1 cellular context compared by ENCODE assay signal in the genomic region with DNA sequence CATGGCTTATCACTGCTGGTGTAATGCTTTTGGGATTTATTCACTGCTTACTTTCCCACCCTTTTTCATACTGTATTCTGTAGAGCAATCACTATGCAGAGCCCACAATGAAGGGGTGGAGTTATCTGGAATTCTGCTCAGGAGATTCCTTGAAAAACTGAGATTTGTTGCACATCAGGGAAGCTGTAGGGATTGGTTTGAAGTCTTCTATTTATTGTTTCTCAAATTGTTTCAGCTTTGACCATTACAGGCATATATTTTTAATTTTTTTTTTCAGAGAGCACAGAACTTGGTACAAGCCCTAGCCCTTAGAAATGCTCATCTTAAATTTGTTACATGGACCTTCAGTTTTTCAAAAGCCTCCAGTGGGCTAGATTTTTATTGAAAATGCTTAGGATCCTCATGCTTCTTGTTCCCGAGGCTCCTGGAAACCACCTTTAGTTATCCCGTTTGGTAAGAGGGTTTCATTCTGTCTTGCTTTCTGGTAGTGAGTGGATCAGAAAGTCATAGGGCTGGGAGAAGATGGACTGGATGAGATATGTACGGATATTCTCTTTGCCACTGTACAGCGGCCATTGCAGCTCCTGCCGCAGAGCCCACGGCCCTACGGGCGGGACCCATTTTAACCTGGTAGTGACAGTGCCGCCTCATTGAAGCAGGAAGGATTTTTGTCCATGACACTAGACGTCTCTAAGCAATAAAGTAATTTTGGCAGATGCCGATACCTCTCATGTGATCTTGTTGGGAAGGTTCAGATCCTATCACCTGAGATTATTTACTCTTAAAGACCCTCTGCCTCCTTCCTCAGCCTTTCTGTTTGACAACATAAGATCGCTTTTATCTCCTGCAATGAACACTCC.
TF ChIP-seq lines count a peak whose summit lies in the region.

No MANE protein-coding gene starts in this region.

TF ChIP-seq in K562, 482 proteins besides CTCF, POLR2A, EP300 and RAD21 (continued from another document):
- TF ChIP-seq, protein P1, sequence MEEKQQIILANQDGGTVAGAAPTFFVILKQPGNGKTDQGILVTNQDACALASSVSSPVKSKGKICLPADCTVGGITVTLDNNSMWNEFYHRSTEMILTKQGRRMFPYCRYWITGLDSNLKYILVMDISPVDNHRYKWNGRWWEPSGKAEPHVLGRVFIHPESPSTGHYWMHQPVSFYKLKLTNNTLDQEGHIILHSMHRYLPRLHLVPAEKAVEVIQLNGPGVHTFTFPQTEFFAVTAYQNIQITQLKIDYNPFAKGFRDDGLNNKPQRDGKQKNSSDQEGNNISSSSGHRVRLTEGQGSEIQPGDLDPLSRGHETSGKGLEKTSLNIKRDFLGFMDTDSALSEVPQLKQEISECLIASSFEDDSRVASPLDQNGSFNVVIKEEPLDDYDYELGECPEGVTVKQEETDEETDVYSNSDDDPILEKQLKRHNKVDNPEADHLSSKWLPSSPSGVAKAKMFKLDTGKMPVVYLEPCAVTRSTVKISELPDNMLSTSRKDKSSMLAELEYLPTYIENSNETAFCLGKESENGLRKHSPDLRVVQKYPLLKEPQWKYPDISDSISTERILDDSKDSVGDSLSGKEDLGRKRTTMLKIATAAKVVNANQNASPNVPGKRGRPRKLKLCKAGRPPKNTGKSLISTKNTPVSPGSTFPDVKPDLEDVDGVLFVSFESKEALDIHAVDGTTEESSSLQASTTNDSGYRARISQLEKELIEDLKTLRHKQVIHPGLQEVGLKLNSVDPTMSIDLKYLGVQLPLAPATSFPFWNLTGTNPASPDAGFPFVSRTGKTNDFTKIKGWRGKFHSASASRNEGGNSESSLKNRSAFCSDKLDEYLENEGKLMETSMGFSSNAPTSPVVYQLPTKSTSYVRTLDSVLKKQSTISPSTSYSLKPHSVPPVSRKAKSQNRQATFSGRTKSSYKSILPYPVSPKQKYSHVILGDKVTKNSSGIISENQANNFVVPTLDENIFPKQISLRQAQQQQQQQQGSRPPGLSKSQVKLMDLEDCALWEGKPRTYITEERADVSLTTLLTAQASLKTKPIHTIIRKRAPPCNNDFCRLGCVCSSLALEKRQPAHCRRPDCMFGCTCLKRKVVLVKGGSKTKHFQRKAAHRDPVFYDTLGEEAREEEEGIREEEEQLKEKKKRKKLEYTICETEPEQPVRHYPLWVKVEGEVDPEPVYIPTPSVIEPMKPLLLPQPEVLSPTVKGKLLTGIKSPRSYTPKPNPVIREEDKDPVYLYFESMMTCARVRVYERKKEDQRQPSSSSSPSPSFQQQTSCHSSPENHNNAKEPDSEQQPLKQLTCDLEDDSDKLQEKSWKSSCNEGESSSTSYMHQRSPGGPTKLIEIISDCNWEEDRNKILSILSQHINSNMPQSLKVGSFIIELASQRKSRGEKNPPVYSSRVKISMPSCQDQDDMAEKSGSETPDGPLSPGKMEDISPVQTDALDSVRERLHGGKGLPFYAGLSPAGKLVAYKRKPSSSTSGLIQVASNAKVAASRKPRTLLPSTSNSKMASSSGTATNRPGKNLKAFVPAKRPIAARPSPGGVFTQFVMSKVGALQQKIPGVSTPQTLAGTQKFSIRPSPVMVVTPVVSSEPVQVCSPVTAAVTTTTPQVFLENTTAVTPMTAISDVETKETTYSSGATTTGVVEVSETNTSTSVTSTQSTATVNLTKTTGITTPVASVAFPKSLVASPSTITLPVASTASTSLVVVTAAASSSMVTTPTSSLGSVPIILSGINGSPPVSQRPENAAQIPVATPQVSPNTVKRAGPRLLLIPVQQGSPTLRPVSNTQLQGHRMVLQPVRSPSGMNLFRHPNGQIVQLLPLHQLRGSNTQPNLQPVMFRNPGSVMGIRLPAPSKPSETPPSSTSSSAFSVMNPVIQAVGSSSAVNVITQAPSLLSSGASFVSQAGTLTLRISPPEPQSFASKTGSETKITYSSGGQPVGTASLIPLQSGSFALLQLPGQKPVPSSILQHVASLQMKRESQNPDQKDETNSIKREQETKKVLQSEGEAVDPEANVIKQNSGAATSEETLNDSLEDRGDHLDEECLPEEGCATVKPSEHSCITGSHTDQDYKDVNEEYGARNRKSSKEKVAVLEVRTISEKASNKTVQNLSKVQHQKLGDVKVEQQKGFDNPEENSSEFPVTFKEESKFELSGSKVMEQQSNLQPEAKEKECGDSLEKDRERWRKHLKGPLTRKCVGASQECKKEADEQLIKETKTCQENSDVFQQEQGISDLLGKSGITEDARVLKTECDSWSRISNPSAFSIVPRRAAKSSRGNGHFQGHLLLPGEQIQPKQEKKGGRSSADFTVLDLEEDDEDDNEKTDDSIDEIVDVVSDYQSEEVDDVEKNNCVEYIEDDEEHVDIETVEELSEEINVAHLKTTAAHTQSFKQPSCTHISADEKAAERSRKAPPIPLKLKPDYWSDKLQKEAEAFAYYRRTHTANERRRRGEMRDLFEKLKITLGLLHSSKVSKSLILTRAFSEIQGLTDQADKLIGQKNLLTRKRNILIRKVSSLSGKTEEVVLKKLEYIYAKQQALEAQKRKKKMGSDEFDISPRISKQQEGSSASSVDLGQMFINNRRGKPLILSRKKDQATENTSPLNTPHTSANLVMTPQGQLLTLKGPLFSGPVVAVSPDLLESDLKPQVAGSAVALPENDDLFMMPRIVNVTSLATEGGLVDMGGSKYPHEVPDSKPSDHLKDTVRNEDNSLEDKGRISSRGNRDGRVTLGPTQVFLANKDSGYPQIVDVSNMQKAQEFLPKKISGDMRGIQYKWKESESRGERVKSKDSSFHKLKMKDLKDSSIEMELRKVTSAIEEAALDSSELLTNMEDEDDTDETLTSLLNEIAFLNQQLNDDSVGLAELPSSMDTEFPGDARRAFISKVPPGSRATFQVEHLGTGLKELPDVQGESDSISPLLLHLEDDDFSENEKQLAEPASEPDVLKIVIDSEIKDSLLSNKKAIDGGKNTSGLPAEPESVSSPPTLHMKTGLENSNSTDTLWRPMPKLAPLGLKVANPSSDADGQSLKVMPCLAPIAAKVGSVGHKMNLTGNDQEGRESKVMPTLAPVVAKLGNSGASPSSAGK (IDR thresholded peaks at IDR 0.05), result peak; percentile 12; the same call in 1 of the 2 replicates
- TF ChIP-seq PRMT5 (CRISPR knock-in tag; IDR thresholded peaks at IDR 0.05), result no peak
- TF ChIP-seq, protein P2, sequence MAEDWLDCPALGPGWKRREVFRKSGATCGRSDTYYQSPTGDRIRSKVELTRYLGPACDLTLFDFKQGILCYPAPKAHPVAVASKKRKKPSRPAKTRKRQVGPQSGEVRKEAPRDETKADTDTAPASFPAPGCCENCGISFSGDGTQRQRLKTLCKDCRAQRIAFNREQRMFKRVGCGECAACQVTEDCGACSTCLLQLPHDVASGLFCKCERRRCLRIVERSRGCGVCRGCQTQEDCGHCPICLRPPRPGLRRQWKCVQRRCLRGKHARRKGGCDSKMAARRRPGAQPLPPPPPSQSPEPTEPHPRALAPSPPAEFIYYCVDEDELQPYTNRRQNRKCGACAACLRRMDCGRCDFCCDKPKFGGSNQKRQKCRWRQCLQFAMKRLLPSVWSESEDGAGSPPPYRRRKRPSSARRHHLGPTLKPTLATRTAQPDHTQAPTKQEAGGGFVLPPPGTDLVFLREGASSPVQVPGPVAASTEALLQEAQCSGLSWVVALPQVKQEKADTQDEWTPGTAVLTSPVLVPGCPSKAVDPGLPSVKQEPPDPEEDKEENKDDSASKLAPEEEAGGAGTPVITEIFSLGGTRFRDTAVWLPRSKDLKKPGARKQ (CRISPR knock-in tag; IDR thresholded peaks at IDR 0.05), result no peak
- TF ChIP-seq, protein P3, sequence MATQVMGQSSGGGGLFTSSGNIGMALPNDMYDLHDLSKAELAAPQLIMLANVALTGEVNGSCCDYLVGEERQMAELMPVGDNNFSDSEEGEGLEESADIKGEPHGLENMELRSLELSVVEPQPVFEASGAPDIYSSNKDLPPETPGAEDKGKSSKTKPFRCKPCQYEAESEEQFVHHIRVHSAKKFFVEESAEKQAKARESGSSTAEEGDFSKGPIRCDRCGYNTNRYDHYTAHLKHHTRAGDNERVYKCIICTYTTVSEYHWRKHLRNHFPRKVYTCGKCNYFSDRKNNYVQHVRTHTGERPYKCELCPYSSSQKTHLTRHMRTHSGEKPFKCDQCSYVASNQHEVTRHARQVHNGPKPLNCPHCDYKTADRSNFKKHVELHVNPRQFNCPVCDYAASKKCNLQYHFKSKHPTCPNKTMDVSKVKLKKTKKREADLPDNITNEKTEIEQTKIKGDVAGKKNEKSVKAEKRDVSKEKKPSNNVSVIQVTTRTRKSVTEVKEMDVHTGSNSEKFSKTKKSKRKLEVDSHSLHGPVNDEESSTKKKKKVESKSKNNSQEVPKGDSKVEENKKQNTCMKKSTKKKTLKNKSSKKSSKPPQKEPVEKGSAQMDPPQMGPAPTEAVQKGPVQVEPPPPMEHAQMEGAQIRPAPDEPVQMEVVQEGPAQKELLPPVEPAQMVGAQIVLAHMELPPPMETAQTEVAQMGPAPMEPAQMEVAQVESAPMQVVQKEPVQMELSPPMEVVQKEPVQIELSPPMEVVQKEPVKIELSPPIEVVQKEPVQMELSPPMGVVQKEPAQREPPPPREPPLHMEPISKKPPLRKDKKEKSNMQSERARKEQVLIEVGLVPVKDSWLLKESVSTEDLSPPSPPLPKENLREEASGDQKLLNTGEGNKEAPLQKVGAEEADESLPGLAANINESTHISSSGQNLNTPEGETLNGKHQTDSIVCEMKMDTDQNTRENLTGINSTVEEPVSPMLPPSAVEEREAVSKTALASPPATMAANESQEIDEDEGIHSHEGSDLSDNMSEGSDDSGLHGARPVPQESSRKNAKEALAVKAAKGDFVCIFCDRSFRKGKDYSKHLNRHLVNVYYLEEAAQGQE (CRISPR knock-in tag; IDR thresholded peaks at IDR 0.05; ENCODE audit: low read depth), result no peak
- no peak for TF ChIP-seq CTBP1 (IDR thresholded peaks at IDR 0.05; ENCODE audit: borderline replicate concordance)
- no peak for TF ChIP-seq CREB1 (IDR thresholded peaks at IDR 0.05)
- no peak for TF ChIP-seq CREB1 (CRISPR knock-in tag; IDR thresholded peaks at IDR 0.05)
- TF ChIP-seq ETV6 (IDR thresholded peaks at IDR 0.05; ENCODE audit: borderline replicate concordance in 1 of 2, low read depth in 2 of 2, low read length in 1 of 2), result no peak
- TF ChIP-seq ETV6 (CRISPR knock-in tag; IDR thresholded peaks at IDR 0.05; ENCODE audit: borderline replicate concordance), result 0 out of 2 replicates have a peak, but pooled peaks have one; percentile 53
- TF ChIP-seq RNF2 (IDR thresholded peaks at IDR 0.05), result no peak
- TF ChIP-seq YY1 (IDR thresholded peaks at IDR 0.05; ENCODE audit: borderline replicate concordance in 1 of 3, control insufficient read depth in 1 of 3, extremely low read depth in 1 of 3, insufficient read depth in 3 of 3, insufficient read length in 1 of 3, insufficient replicate concordance in 2 of 3, low read depth in 1 of 3, low read length in 2 of 3), result peak; percentile 64 to 93 (median 82)
- 0 out of 2 replicates have a peak, but pooled peaks have one; percentile 29 for TF ChIP-seq ZNF507 (tag; conservative IDR thresholded peaks at IDR 0.05)
- TF ChIP-seq SUPT5H (IDR thresholded peaks at IDR 0.05), result no peak
TF ChIP-seq in K562: peak in this region for 23.
